ENCODE assay signal across 31 cellular contexts in genomic region chr12:7136071-7136470, GRCh38. TPM values are rescaled to one million over a fixed set of nuclear protein-coding genes. Genes with fewer than 3 reads are reported as not detected.
"Had no signal": no experiment of that assay in that cellular context is flagged by ENCODE, and none has a peak within 500 bp of the region (broad histone marks: within the 10 kb centered on the region; RNA-seq: fewer than 3 reads in every experiment).

No MANE protein-coding gene starts in this region.

- H3K9me3 ChIP-seq: esophagus muscularis mucosa, gastrocnemius medialis, heart left ventricle had no signal

- H3K4me3 Mint-ChIP-seq: activated B cell treated with CpG ODN at 0.5 μM for 24 hours; activated CD8-positive, alpha-beta T cell treated with anti-CD3 and anti-CD28 coated beads for 36 hours; activated naive CD8-positive, alpha-beta T cell; activated T-cell treated with anti-CD3 and anti-CD28 coated beads, Interleukin-2, amount 50 U/mL, for 4 hours; activated T-helper 17 cell treated with anti-CD3 and anti-CD28 coated beads, Interleukin-2, amount 50 U/mL, for 72 hours; dendritic cell treated with granulocyte-macrophage colony-stimulating factor and Interleukin-4, amounts not matched to agents 40 ng/mL and 50 ng/mL, for 4 days; endodermal cell; T-helper 1 cell treated with Interleukin-12 subunit alpha and Interleukin-12 subunit beta and Interleukin-4 antibody, amounts not matched to agents 30 μg/mL and 1 μg/mL, for 36 hours; T-helper 2 cell treated with Interferon-gamma antibody and Interleukin-4, amounts not matched to agents 5 μg/mL and 100 μg/mL, for 36 hours had no signal

- H3K27me3 Mint-ChIP-seq: activated B cell treated with CpG ODN at 0.5 μM for 24 hours; activated CD8-positive, alpha-beta T cell treated with anti-CD3 and anti-CD28 coated beads for 36 hours; activated naive CD8-positive, alpha-beta T cell; activated T-helper 17 cell treated with anti-CD3 and anti-CD28 coated beads, Interleukin-2, amount 50 U/mL, for 72 hours had no signal

- H3K27ac Mint-ChIP-seq: activated B cell treated with CpG ODN at 0.5 μM for 24 hours; activated naive CD8-positive, alpha-beta T cell; activated T-helper 17 cell treated with anti-CD3 and anti-CD28 coated beads, Interleukin-2, amount 50 U/mL, for 72 hours; dendritic cell treated with granulocyte-macrophage colony-stimulating factor and Interleukin-4, amounts not matched to agents 40 ng/mL and 50 ng/mL, for 4 days; endodermal cell; T-helper 1 cell treated with Interleukin-12 subunit alpha and Interleukin-12 subunit beta and Interleukin-4 antibody, amounts not matched to agents 30 μg/mL and 1 μg/mL, for 36 hours had no signal

- DNase-seq: activated B cell treated with CpG ODN at 0.5 μM for 24 hours; activated CD4-positive, alpha-beta T cell treated with anti-CD3 and anti-CD28 coated beads for 48 hours; activated CD4-positive, alpha-beta T cell treated with anti-CD3 and anti-CD28 coated beads, Interleukin-2, amount 50 U/mL, for 1 hour; activated CD4-positive, alpha-beta T cell treated with anti-CD3 and anti-CD28 coated beads, Interleukin-2, amount 50 U/mL, for 48 hours; activated CD8-positive, alpha-beta memory T cell treated with anti-CD3 and anti-CD28 coated beads for 24 hours; activated CD8-positive, alpha-beta T cell treated with anti-CD3 and anti-CD28 coated beads for 36 hours; activated effector memory CD4-positive, alpha-beta T cell treated with Interleukin-2 at 50 U/mL for 16 hours; activated gamma-delta T cell treated with Interleukin-2 at 50 U/mL for 16 hours; activated naive CD4-positive, alpha-beta T cell treated with anti-CD3 and anti-CD28 coated beads, Interleukin-2, amount 50 U/mL, for 16 hours; activated naive CD4-positive, alpha-beta T cell treated with Interleukin-2 at 50 U/mL for 16 hours; activated T-cell treated with anti-CD3 and anti-CD28 coated beads, Interleukin-2, amount 50 U/mL, for 4 hours; amniotic stem cell; anterior cingulate cortex; brain microvascular endothelial cell; effector memory CD4-positive, alpha-beta T cell; endodermal cell; erythroblast; foreskin keratinocyte; gastrocnemius medialis; glutamatergic neuron; T1000; WERI-Rb-1 had no signal

- ATAC-seq: activated CD4-positive, CD25-positive, alpha-beta regulatory T cell treated with anti-CD3 and anti-CD28 coated beads, Interleukin-2, amount 50 U/mL, for 24 hours; activated CD8-positive, alpha-beta T cell treated with anti-CD3 and anti-CD28 coated beads for 36 hours; activated T-cell treated with anti-CD3 and anti-CD28 coated beads, Interleukin-2, amount 50 U/mL, for 4 hours; activated T-helper 17 cell treated with anti-CD3 and anti-CD28 coated beads, Interleukin-2, amount 50 U/mL, for 72 hours; foreskin keratinocyte; gastrocnemius medialis; heart left ventricle had no signal

RNA-seq across cellular contexts. Expression of gene RBP5, which starts 7.4 kb away (rescaled TPM):
- total RNA-seq: activated B cell treated with CpG ODN at 0.5 μM for 24 hours; activated CD8-positive, alpha-beta T cell treated with anti-CD3 and anti-CD28 coated beads for 36 hours; activated T-cell treated with anti-CD3 and anti-CD28 coated beads, Interleukin-2, amount 50 U/mL, for 4 hours; activated T-helper 17 cell treated with anti-CD3 and anti-CD28 coated beads, Interleukin-2, amount 50 U/mL, for 72 hours; astrocyte; foreskin keratinocyte; gastrocnemius medialis had no signal
